27 cellular contexts compared by ENCODE assay signal in genomic region chr1:24389231-24389678, GRCh38. TPM values are rescaled to one million over a fixed set of nuclear protein-coding genes. Genes with fewer than 3 reads are reported as not detected.
DNase-seq lines count a peak whose midpoint lies in the region; ATAC-seq, FAIRE-seq and TF ChIP-seq lines count a peak whose summit lies in the region.
"Had no signal": no experiment of that assay in that cellular context is flagged by ENCODE, and none has a peak within 500 bp of the region (broad histone marks: within the 10 kb centered on the region; RNA-seq: fewer than 3 reads in every experiment).

No MANE protein-coding gene starts in this region.

- no peak for FAIRE-seq in small intestine (lab: Jason Lieb, UNC)
- FAIRE-seq: D721Med, GM12891 had no signal

- no peaks in the 10 kb centered on the region for H3K27me3 Mint-ChIP-seq in activated CD4-positive, alpha-beta T cell treated with anti-CD3 and anti-CD28 coated beads, Interleukin-2, amount 10 ng/mL, durations not matched to agents 24 days and 14 days
- H3K27me3 Mint-ChIP-seq in activated CD4-positive, alpha-beta T cell treated with anti-CD3 and anti-CD28 coated beads for 36 hours, result no peaks in the 10 kb centered on the region
- H3K27me3 Mint-ChIP-seq in type B pancreatic cell, result no peaks in the 10 kb centered on the region
- H3K27me3 Mint-ChIP-seq: activated CD4-positive, alpha-beta T cell treated with anti-CD3 and anti-CD28 coated beads, Interleukin-2, amount 10 ng/mL, durations not matched to agents 7 days and 5 days; activated CD8-positive, alpha-beta memory T cell treated with anti-CD3 and anti-CD28 coated beads, Interleukin-2, amount 10 ng/mL, durations not matched to agents 7 days and 5 days; CD4-positive, alpha-beta T cell had no signal

- intact Hi-C loops in activated CD4-positive, alpha-beta T cell treated with anti-CD3 and anti-CD28 coated beads, Interleukin-2, amount 10 ng/mL, durations not matched to agents 24 days and 14 days (cut with micrococcal nuclease), result no loop called here
- intact Hi-C loops in activated CD4-positive, alpha-beta T cell treated with anti-CD3 and anti-CD28 coated beads for 36 hours (cut with DNase I, micrococcal nuclease), result no loop called here

- H3K36me3 Mint-ChIP-seq in activated CD4-positive, alpha-beta T cell treated with anti-CD3 and anti-CD28 coated beads, Interleukin-2, amount 10 ng/mL, durations not matched to agents 24 days and 14 days (ENCODE audit: low read depth), result peaks cover 5% of the 10 kb centered on the region
- H3K36me3 Mint-ChIP-seq in activated CD4-positive, alpha-beta T cell treated with anti-CD3 and anti-CD28 coated beads for 36 hours (ENCODE audit: low read depth), result peaks cover 5% of the 10 kb centered on the region
- peaks cover 11% of the 10 kb centered on the region for H3K36me3 Mint-ChIP-seq in type B pancreatic cell

- no peaks in the 10 kb centered on the region for H3K9me3 Mint-ChIP-seq in activated CD4-positive, alpha-beta T cell treated with anti-CD3 and anti-CD28 coated beads, Interleukin-2, amount 10 ng/mL, durations not matched to agents 24 days and 14 days
- H3K9me3 Mint-ChIP-seq in activated CD4-positive, alpha-beta T cell treated with anti-CD3 and anti-CD28 coated beads for 36 hours (ENCODE audit: low read depth), result no peaks in the 10 kb centered on the region
- H3K9me3 Mint-ChIP-seq in type B pancreatic cell, result no peaks in the 10 kb centered on the region
- H3K9me3 Mint-ChIP-seq: activated CD4-positive, alpha-beta T cell treated with anti-CD3 and anti-CD28 coated beads, Interleukin-2, amount 10 ng/mL, durations not matched to agents 7 days and 5 days; CD4-positive, alpha-beta T cell; H9; nephron progenitor cell had no signal

- peaks cover 36% of the 10 kb centered on the region for H3K36me3 ChIP-seq in RWPE2 (ENCODE audit: low read depth)
- no peaks in the 10 kb centered on the region for H3K36me3 ChIP-seq in small intestine (ENCODE audit: control insufficient read depth in 2 of 2, insufficient read depth in 2 of 2, low read length in 2 of 2)
- H3K36me3 ChIP-seq: Peyer's patch, suprapubic skin had no signal

- no peak overlapping the region for H3K27ac Mint-ChIP-seq in activated CD4-positive, alpha-beta T cell treated with anti-CD3 and anti-CD28 coated beads, Interleukin-2, amount 10 ng/mL, durations not matched to agents 24 days and 14 days
- H3K27ac Mint-ChIP-seq in activated CD4-positive, alpha-beta T cell treated with anti-CD3 and anti-CD28 coated beads for 36 hours, result no peak overlapping the region
- peak overlapping the region; percentile 68 for H3K27ac Mint-ChIP-seq in type B pancreatic cell
- H3K27ac Mint-ChIP-seq: activated CD4-positive, alpha-beta T cell treated with anti-CD3 and anti-CD28 coated beads, Interleukin-2, amount 10 ng/mL, durations not matched to agents 7 days and 5 days; activated CD8-positive, alpha-beta memory T cell treated with anti-CD3 and anti-CD28 coated beads, Interleukin-2, amount 10 ng/mL, durations not matched to agents 7 days and 5 days; nephron progenitor cell had no signal

- no peak overlapping the region for H3K4me3 Mint-ChIP-seq in activated CD4-positive, alpha-beta T cell treated with anti-CD3 and anti-CD28 coated beads, Interleukin-2, amount 10 ng/mL, durations not matched to agents 24 days and 14 days
- H3K4me3 Mint-ChIP-seq in activated CD4-positive, alpha-beta T cell treated with anti-CD3 and anti-CD28 coated beads for 36 hours, result no peak overlapping the region
- no peak overlapping the region for H3K4me3 Mint-ChIP-seq in type B pancreatic cell
- H3K4me3 Mint-ChIP-seq: activated CD4-positive, alpha-beta T cell treated with anti-CD3 and anti-CD28 coated beads, Interleukin-2, amount 10 ng/mL, durations not matched to agents 7 days and 5 days; activated CD8-positive, alpha-beta memory T cell treated with anti-CD3 and anti-CD28 coated beads, Interleukin-2, amount 10 ng/mL, durations not matched to agents 7 days and 5 days; CD4-positive, alpha-beta T cell; H9; nephron progenitor cell had no signal

- H3K4me1 ChIP-seq in RWPE2 (ENCODE audit: insufficient read depth, poor library complexity, severe bottlenecking) (peaks cover 44% of the 10 kb centered on the region), small intestine (ENCODE audit: control insufficient read depth in 2 of 2, insufficient read depth in 1 of 2, low read depth in 1 of 2, low read length in 1 of 2) (peaks cover 0 to 9% of the 10 kb centered on the region in 2 donors)

- POLR2A ChIA-PET in activated CD4-positive, alpha-beta T cell treated with anti-CD3 and anti-CD28 coated beads for 36 hours (lab: Charles Lee), result no interaction called here

- peaks cover 55% of the 10 kb centered on the region for H3K4me1 Mint-ChIP-seq in activated CD4-positive, alpha-beta T cell treated with anti-CD3 and anti-CD28 coated beads, Interleukin-2, amount 10 ng/mL, durations not matched to agents 24 days and 14 days
- peaks cover 56% of the 10 kb centered on the region for H3K4me1 Mint-ChIP-seq in activated CD4-positive, alpha-beta T cell treated with anti-CD3 and anti-CD28 coated beads for 36 hours
- H3K4me1 Mint-ChIP-seq in type B pancreatic cell (ENCODE audit: unreplicated experiment), result peaks cover 38% of the 10 kb centered on the region

- no peak overlapping the region for H3K4me3 ChIP-seq in RWPE2 (ENCODE audit: severe bottlenecking)
- no peak overlapping the region for H3K4me3 ChIP-seq in small intestine (ENCODE audit: low read depth in 1 of 2, low read length in 2 of 2)
- H3K4me3 ChIP-seq: gastroesophageal sphincter, Peyer's patch, skin epidermis, suprapubic skin had no signal

- peak; percentile 55 for DNase-seq in activated CD4-positive, alpha-beta T cell treated with anti-CD3 and anti-CD28 coated beads, Interleukin-2, amount 10 ng/mL, durations not matched to agents 24 days and 14 days
- DNase-seq in activated CD4-positive, alpha-beta T cell treated with anti-CD3 and anti-CD28 coated beads for 36 hours, result no peak
- DNase-seq in RWPE2 (ENCODE audit: low spot score) (no peak), left lobe of liver (ENCODE audit: low spot score) (no peak), type B pancreatic cell (ENCODE audit: extremely low spot score, unreplicated experiment) (no peak), Kasumi-1 (lab: John Stamatoyannopoulos, UW) (no peak), T-helper 9 cell (no peak), small intestine (no peak)
- DNase-seq: activated CD4-positive, alpha-beta T cell treated with anti-CD3 and anti-CD28 coated beads, Interleukin-2, amount 10 ng/mL, durations not matched to agents 7 days and 5 days; activated CD8-positive, alpha-beta memory T cell treated with anti-CD3 and anti-CD28 coated beads, Interleukin-2, amount 10 ng/mL, durations not matched to agents 7 days and 5 days; activated naive CD4-positive, alpha-beta T cell treated with Interleukin-2 at 50 U/mL for 16 hours; activated T-cell treated with anti-CD3 and anti-CD28 coated beads, Interleukin-2, amount 50 U/mL, for 48 hours; CD4-positive, alpha-beta T cell; cortex of kidney; H9; KBM-7; NCI-H1930; NCI-H2227 treated with DMSO at 0.1 percent for 48 hours; nephron progenitor cell; Peyer's patch; SIG-M5; stimulated activated naive CD4-positive, alpha-beta T cell had no signal

- H3K27me3 ChIP-seq in RWPE2 (ENCODE audit: insufficient read depth, poor library complexity, severe bottlenecking) (no peaks in the 10 kb centered on the region), small intestine (ENCODE audit: control insufficient read depth in 2 of 2, insufficient read depth in 2 of 2, low read length in 2 of 2) (no peaks in the 10 kb centered on the region)
- H3K27me3 ChIP-seq: gastroesophageal sphincter, Peyer's patch, suprapubic skin had no signal

- H3K27ac ChIP-seq in RWPE2 (ENCODE audit: poor library complexity, severe bottlenecking) (peak overlapping the region; percentile 9), small intestine (ENCODE audit: low read depth in 1 of 2, low read length in 1 of 2) (no peak overlapping the region)
- H3K27ac ChIP-seq: gastroesophageal sphincter, suprapubic skin had no signal

- ATAC-seq in activated CD4-positive, alpha-beta T cell treated with anti-CD3 and anti-CD28 coated beads for 36 hours, result no peak
- ATAC-seq in RWPE2 (ENCODE audit: low read depth) (no peak), left lobe of liver (peak; percentile 30)
- ATAC-seq: activated CD8-positive, alpha-beta memory T cell treated with anti-CD3 and anti-CD28 coated beads, Interleukin-2, amount 10 ng/mL, durations not matched to agents 7 days and 5 days; gastroesophageal sphincter had no signal

- CTCF ChIA-PET in activated CD4-positive, alpha-beta T cell treated with anti-CD3 and anti-CD28 coated beads for 36 hours (lab: Charles Lee), result interaction anchor here (11.7 kb wide), 1 partner anchor 190 kb away, joined by 100 read pairs; no protein-coding TSS in a partner anchor

- no peak for TF ChIP-seq CTCF in RWPE2 (IDR thresholded peaks at IDR 0.05; ENCODE audit: poor library complexity, severe bottlenecking)
- TF ChIP-seq CTCF in type B pancreatic cell (conservative IDR thresholded peaks at IDR 0.05), result no peak

- 79 to 84% (median 84%) methylated on average over 4 of the region's 4 CpGs for WGBS in small intestine, 3 donors

- no peaks in the 10 kb centered on the region for H3K9me3 ChIP-seq in RWPE2 (ENCODE audit: severe bottlenecking)
- no peaks in the 10 kb centered on the region for H3K9me3 ChIP-seq in small intestine (ENCODE audit: control insufficient read depth, low read depth)
- H3K9me3 ChIP-seq: gastroesophageal sphincter, Peyer's patch, suprapubic skin had no signal

RNA-seq across cellular contexts. Expression of gene STPG1, which starts 24.3 kb away (rescaled TPM):
- total RNA-seq in activated CD4-positive, alpha-beta T cell treated with anti-CD3 and anti-CD28 coated beads, Interleukin-2, amount 10 ng/mL, durations not matched to agents 24 days and 14 days, result 3.8 and 5.0 TPM in 2 replicates
- 10 to 100 TPM in 1 of 2 experiments, 1 to 10 TPM in 1; 7.8 to 11.9 TPM for total RNA-seq in activated CD4-positive, alpha-beta T cell treated with anti-CD3 and anti-CD28 coated beads for 36 hours
- total RNA-seq in left lobe of liver (1.1 TPM), type B pancreatic cell (ENCODE audit: low replicate concordance) (7.2 and 8.7 TPM in 2 replicates)
- 10 to 100 TPM in 1 of 3 donors, 1 to 10 TPM in 2; 6.5 to 10.3 (median 6.5) TPM for polyA plus RNA-seq in small intestine

RNA-seq across cellular contexts. Expression of gene NIPAL3, which starts 26.3 kb away (rescaled TPM):
- 25.1 and 26.3 TPM in 2 replicates for total RNA-seq in activated CD4-positive, alpha-beta T cell treated with anti-CD3 and anti-CD28 coated beads, Interleukin-2, amount 10 ng/mL, durations not matched to agents 24 days and 14 days
- 10 to 100 TPM; 38.1 to 41.4 TPM for total RNA-seq in activated CD4-positive, alpha-beta T cell treated with anti-CD3 and anti-CD28 coated beads for 36 hours
- total RNA-seq in left lobe of liver (6.3 TPM), type B pancreatic cell (ENCODE audit: low replicate concordance) (17.5 and 21.3 TPM in 2 replicates)
- polyA plus RNA-seq in small intestine, result 10 to 100 TPM in 2 of 3 donors, 1 to 10 TPM in 1; 4.9 to 15.9 (median 10.7) TPM
